In the genomic region with DNA sequence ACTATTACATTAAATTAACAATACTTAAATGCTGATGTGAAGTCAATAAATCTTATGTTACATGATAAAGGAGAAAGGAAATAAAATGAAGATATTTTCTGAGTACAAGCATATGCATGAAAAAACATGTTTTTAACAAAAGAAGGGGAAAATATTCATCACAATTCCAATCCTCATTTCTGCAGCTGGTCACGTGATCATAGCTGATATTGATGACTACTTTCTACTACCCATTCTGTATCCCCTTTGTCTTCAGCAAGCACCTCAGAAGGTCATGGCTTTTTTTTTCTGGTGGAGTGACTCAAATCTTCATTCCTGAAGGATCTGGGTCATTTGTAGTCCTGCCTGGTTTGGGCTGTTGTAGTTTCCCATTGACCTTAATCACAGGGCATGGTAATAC, we compare ENCODE assay signal across 7 cellular contexts.
"Had no signal": no experiment of that assay in that cellular context is flagged by ENCODE, and none has a peak within 500 bp of the region (broad histone marks: within the 10 kb centered on the region; RNA-seq: fewer than 3 reads in every experiment).

No MANE protein-coding gene starts in this region.

- FAIRE-seq: HTR-8/SVneo had no signal

- H3K27ac Mint-ChIP-seq: IgD-negative memory B cell had no signal

- H3K4me2 ChIP-seq: KMS-11 had no signal

- H3K27ac ChIP-seq: HL-60, KMS-11 had no signal

- H3K9ac ChIP-seq: KMS-11 had no signal

- H3K4me1 Mint-ChIP-seq: IgD-negative memory B cell had no signal

- H3K4me3 Mint-ChIP-seq: IgD-negative memory B cell had no signal

- DNase-seq: IMR-90, KBM-7, KG1 had no signal
